Comparison of ENCODE assay signal across 25 cellular contexts in the genomic region with DNA sequence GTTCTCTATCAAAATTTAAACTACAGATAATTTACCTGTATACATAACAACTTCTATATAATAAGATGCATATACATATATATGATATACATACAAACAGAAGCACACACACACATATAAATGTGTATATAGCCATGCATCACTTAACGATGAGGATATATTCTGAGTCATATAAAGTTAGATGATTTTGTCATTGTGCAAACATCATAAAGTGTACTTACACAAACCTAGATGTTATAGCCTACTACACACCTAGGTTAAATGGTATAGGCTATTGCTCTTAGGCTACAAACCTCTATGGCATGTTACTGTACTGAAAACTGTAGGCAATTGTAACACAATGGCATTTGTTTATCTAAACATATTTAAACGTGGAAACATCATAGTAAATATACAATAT.
DNase-seq lines count a peak whose midpoint lies in the region; ATAC-seq, FAIRE-seq and TF ChIP-seq lines count a peak whose summit lies in the region.
"Had no signal": no experiment of that assay in that cellular context is flagged by ENCODE, and none has a peak within 500 bp of the region (broad histone marks: within the 10 kb centered on the region; RNA-seq: fewer than 3 reads in every experiment).

No MANE protein-coding gene starts in this region.

- BruUV-seq in Panc1 (replicated peaks; lab: Mats Ljungman, UMichigan): no TSS peak

- ATAC-seq in Panc1 (0 out of 2 replicates have a peak, but pooled peaks have one; percentile 63), mucosa of descending colon (peak; percentile 70)
- ATAC-seq: A549; CD8-positive, alpha-beta T cell; GM12878 had no signal

- TF ChIP-seq CTCF in Panc1 (IDR thresholded peaks at IDR 0.05) (no peak), mucosa of descending colon (IDR thresholded peaks at IDR 0.05) (no peak), D721Med (IDR thresholded peaks at IDR 0.05; ENCODE audit: insufficient read depth, missing control alignments) (no peak)

- CTCF ChIA-PET in Panc1 (lab: Charles Lee): no interaction called here

- FAIRE-seq in D721Med (lab: Jason Lieb, UNC): no peak
- FAIRE-seq: A549, GM12878, GM12892, GM18507 had no signal

- H3K36me3 ChIP-seq in Panc1 (ENCODE audit: control insufficient read depth, insufficient read depth, low read length) (no peaks in the 10 kb centered on the region), mucosa of descending colon (ENCODE audit: low read depth) (no peaks in the 10 kb centered on the region)
- H3K36me3 ChIP-seq: BLaER1 treated with 17β-estradiol and CSF1 and Interleukin-3, amounts not matched to agents 10 nM and 100 nM had no signal

- intact Hi-C loops in Panc1 (cut with micrococcal nuclease; ENCODE audit: unreplicated experiment) (no loop called here), mucosa of descending colon (cut with DNase I, micrococcal nuclease) (no loop called here)

- no peaks in the 10 kb centered on the region for H3K27me3 ChIP-seq in Panc1 (ENCODE audit: control insufficient read depth, insufficient read depth, low read length)
- H3K27me3 ChIP-seq: BLaER1 treated with 17β-estradiol and CSF1 and Interleukin-3, amounts not matched to agents 10 nM and 100 nM had no signal

- in situ Hi-C loops in Panc1 (cut with HindIII; ENCODE audit: low pct_unique_long_range_greater_than_20kb, low sequenced_read_pairs): no loop called here

- DNase-seq in DMS53 (lab: John Stamatoyannopoulos, UW) (peak; percentile 86), NCI-H69 (lab: John Stamatoyannopoulos, UW) (peak; percentile 38), Panc1 (ENCODE audit: low read depth, low spot score) (no peak), mucosa of descending colon (no peak), foreskin melanocyte (no peak), D721Med (ENCODE audit: insufficient read length, low spot score) (no peak), NCI-H526 (lab: John Stamatoyannopoulos, UW) (no peak)
- DNase-seq: AML-193; Caco-2; Calu3; CD4-positive, alpha-beta T cell; CD8-positive, alpha-beta T cell; DMS 273 treated with DMSO at 0.1 percent for 48 hours; DMS153; DMS79; DND-41; EL; GDM1 had no signal

- POLR2A ChIA-PET in Panc1 (lab: Charles Lee): no interaction called here

- no peak overlapping the region for H3K27ac ChIP-seq in Panc1 (ENCODE audit: low read length)
- H3K27ac ChIP-seq: 22Rv1; A549; BLaER1 treated with 17β-estradiol and CSF1 and Interleukin-3, amounts not matched to agents 10 nM and 100 nM; C4-2B had no signal

- H3K9me3 ChIP-seq in Panc1 (ENCODE audit: control insufficient read depth, insufficient read depth, low read depth, low read length): no peaks in the 10 kb centered on the region
- no peaks in the 10 kb centered on the region for H3K9me3 ChIP-seq in mucosa of descending colon
- H3K9me3 ChIP-seq: A549; BLaER1 treated with 17β-estradiol and CSF1 and Interleukin-3, amounts not matched to agents 10 nM and 100 nM; Caco-2 had no signal

- H3K4me1 ChIP-seq in Panc1 (ENCODE audit: control insufficient read depth, insufficient read depth, low read length): no peaks in the 10 kb centered on the region
- H3K4me1 ChIP-seq in mucosa of descending colon (ENCODE audit: low read depth): no peaks in the 10 kb centered on the region
- H3K4me1 ChIP-seq: A549; BLaER1 treated with 17β-estradiol and CSF1 and Interleukin-3, amounts not matched to agents 10 nM and 100 nM; Caco-2 had no signal

- H3K4me3 ChIP-seq in Panc1 (ENCODE audit: low read depth in 2 of 2, low read length in 2 of 2): no peak overlapping the region
- no peak overlapping the region for H3K4me3 ChIP-seq in mucosa of descending colon
- H3K4me3 ChIP-seq: A549; BLaER1 treated with 17β-estradiol and CSF1 and Interleukin-3, amounts not matched to agents 10 nM and 100 nM; GM12878 had no signal

Comparison
In these comparisons a context has a peak if more than half of its experiments do, and no peak if none do; other contexts are left out.
1. DNase-seq: peak in DMS53 (single experiment) and NCI-H69 (single experiment); none in Panc1 (single experiment), mucosa of descending colon (0 of 3), foreskin melanocyte (single experiment), D721Med (single experiment) and NCI-H526 (0 of 2).